Comparison of ENCODE assay signal across 7 cellular contexts in genomic region chr1:44035726-44036408, GRCh38. TPM values are rescaled to one million over a fixed set of nuclear protein-coding genes. Genes with fewer than 3 reads are reported as not detected.
A peak's percentile ranks its signal among the peaks of the same experiment; 100 is the strongest.
DNase-seq lines count a peak whose midpoint lies in the region; ATAC-seq, FAIRE-seq and TF ChIP-seq lines count a peak whose summit lies in the region.

No MANE protein-coding gene starts in this region.

- H3K4me3 ChIP-seq in HepG2 (replicated peaks in 1 of 3; ENCODE audit: insufficient read depth in 1 of 3, low read depth in 2 of 3, low read length in 3 of 3) (no peak overlapping the region), transverse colon (no peak overlapping the region), MG63 (no peak overlapping the region)

- POLR2A ChIA-PET in HepG2 (lab: Yijun Ruan, JAX) = interaction anchor here (0.7 to 1.2 kb wide), 2 partner anchors 43 to 58 kb away, joined by 3 to 4 read pairs; no protein-coding TSS in a partner anchor

- H3K4me2 ChIP-seq in HepG2 (ENCODE audit: low read depth, low read length) = no peak overlapping the region

- H3K4me1 Mint-ChIP-seq in brain = peaks cover 56% of the 10 kb centered on the region

- TF ChIP-seq CTCF in brain (conservative IDR thresholded peaks at IDR 0.05) (no peak), HepG2 (CRISPR knock-in tag; IDR thresholded peaks at IDR 0.05) (peak; percentile 48; the same call in 1 of the 2 replicates), transverse colon (IDR thresholded peaks at IDR 0.05) (no peak)

- intact Hi-C loops in HepG2 (cut with micrococcal nuclease; ENCODE audit: unreplicated experiment) (loop anchor here (1.0 to 10.0 kb wide), 3 partner anchors 31 to 101 kb away; partner anchors contain the start of gene ARTN), transverse colon (cut with DNase I; ENCODE audit: low total_unique reads) (loop anchor here (5.0 kb wide), 1 partner anchor 34 kb away; no protein-coding TSS in a partner anchor)

- H3K36me3 ChIP-seq in HepG2 (replicated peaks in 1 of 2; ENCODE audit: control insufficient read depth in 1 of 2, insufficient read depth in 2 of 2, low read length in 2 of 2) = no peaks in the 10 kb centered on the region
- H3K36me3 ChIP-seq in transverse colon = no peaks in the 10 kb centered on the region
- no peaks in the 10 kb centered on the region for H3K36me3 ChIP-seq in MG63

- H3K27ac Mint-ChIP-seq in brain = peak overlapping the region; percentile 72 to 92 (median 83)

- no peak for TF ChIP-seq RAD21 in HepG2 (CRISPR knock-in tag; IDR thresholded peaks at IDR 0.05)

- H3K27me3 ChIP-seq in HepG2 (ENCODE audit: control insufficient read depth in 1 of 2, insufficient read depth in 2 of 2, low read length in 2 of 2) (peaks cover 0 to 2% of the 10 kb centered on the region in 2 experiments; a peak in 1 of 5 replicates), transverse colon (no peaks in the 10 kb centered on the region), MG63 (no peaks in the 10 kb centered on the region)

- no TSS peak for BruUV-seq in HepG2 (replicated peaks; lab: Mats Ljungman, UMichigan)

- no peaks in the 10 kb centered on the region for H3K79me2 ChIP-seq in HepG2 (ENCODE audit: insufficient read depth, low read length)

- ATAC-seq in HepG2 (peak; percentile 10; the same call in 1 of the 3 replicates), GM18858 (IDR thresholded peaks at IDR 0.05; ENCODE audit: unreplicated experiment) (no peak), GM21528 (IDR thresholded peaks at IDR 0.05; ENCODE audit: low FRiP score, unreplicated experiment) (no peak)

- H4K20me1 ChIP-seq in HepG2 (ENCODE audit: insufficient read depth, low read length) = no peaks in the 10 kb centered on the region

- peaks cover 46% of the 10 kb centered on the region for H3K4me1 ChIP-seq in HepG2 (ENCODE audit: insufficient read depth, low read length)
- H3K4me1 ChIP-seq in transverse colon = peaks cover 17 to 30% (median 28%) of the 10 kb centered on the region in 4 donors

- H3K9me3 Mint-ChIP-seq in brain = peaks cover 0 to 3% (median 0%) of the 10 kb centered on the region in 5 experiments

- TF ChIP-seq EP300 in HepG2 (IDR thresholded peaks at IDR 0.05; ENCODE audit: low read depth in 2 of 2, low read length in 2 of 2) = no peak
- no peak for TF ChIP-seq EP300 in HepG2 (CRISPR knock-in tag; IDR thresholded peaks at IDR 0.05; ENCODE audit: borderline replicate concordance)
- TF ChIP-seq EP300 in transverse colon (IDR thresholded peaks at IDR 0.05; ENCODE audit: low read depth) = no peak

- no peaks in the 10 kb centered on the region for H3K36me3 Mint-ChIP-seq in brain

- FAIRE-seq in HepG2 (lab: Jason Lieb, UNC) = no peak

- CTCF ChIA-PET in HepG2 (lab: Yijun Ruan, JAX; ENCODE audit: low intra/inter-chr PET ratio, low total read pairs) = interaction anchor here (1.2 to 3.1 kb wide), 3 partner anchors 27 to 41 kb away, joined by 8 to 57 read pairs (median 9); no protein-coding TSS in a partner anchor

- H3K9ac ChIP-seq in HepG2 (ENCODE audit: insufficient read depth, low read depth, low read length) = no peak overlapping the region

- TF ChIP-seq POLR2A in HepG2 (IDR thresholded peaks at IDR 0.05; ENCODE audit: insufficient read depth in 1 of 2, low read depth in 2 of 2, low read length in 2 of 2) = no peak
- no peak for TF ChIP-seq POLR2A in transverse colon (IDR thresholded peaks at IDR 0.05)

- H3K27ac ChIP-seq in HepG2 (ENCODE audit: extremely low read length, insufficient read depth, low read length) = no peak overlapping the region
- peak overlapping the region in 3 of 4 donors; percentile 35 to 75 (median 66) for H3K27ac ChIP-seq in transverse colon

- WGBS in HepG2 (ENCODE audit: low lambda C conversion rate) = 18% methylated on average over 4 of the region's 8 CpGs
- WGBS in transverse colon (ENCODE audit: low coverage in 1 of 2), 2 donors = 40% methylated on average over 8 of the region's 8 CpGs; no CpG with 5 or more reads in 1 of the 2 donors

- peak overlapping the region in 1 of 5 experiments; percentile 81 for H3K4me3 Mint-ChIP-seq in brain

- peaks cover 3% of the 10 kb centered on the region for H3K27me3 Mint-ChIP-seq in brain

- H2AFZ ChIP-seq in HepG2 (ENCODE audit: low read length) = no peak overlapping the region

- H3K9me3 ChIP-seq in HepG2 (ENCODE audit: low read length) (no peaks in the 10 kb centered on the region), transverse colon (no peaks in the 10 kb centered on the region), MG63 (no peaks in the 10 kb centered on the region)

- DNase-seq in NCI-H69 (lab: John Stamatoyannopoulos, UW) (peak; percentile 22), HepG2 (ENCODE audit: low spot score) (no peak), transverse colon (peak; percentile 32), MG63 (no peak)

- in situ Hi-C loops in HepG2 (cut with HindIII; ENCODE audit: extremely low pct_ligation_motif_present, low pct_unique_long_range_greater_than_20kb) = no loop called here
- in situ Hi-C loops in transverse colon (cut with MboI; ENCODE audit: low pct_ligation_motif_present in 1 of 4, low pct_unique_long_range_greater_than_20kb in 1 of 4, low sequenced_read_pairs in 3 of 4) = loop anchor here in 1 of 4 donors (25.0 kb wide), 1 partner anchor 274 kb away; no protein-coding TSS in a partner anchor

RNA-seq across cellular contexts. Expression of gene SLC6A9, which starts 4.6 kb away (rescaled TPM):
- 26.0 TPM for polyA plus RNA-seq in brain (ENCODE audit: insufficient read depth, low read depth, low replicate concordance)
- total RNA-seq in HepG2 (2016; rRNA removed; fragmentation: Illumina TruSeq; extraction: Trizol) = 4.8 and 8.5 TPM in 2 replicates
- total RNA-seq in HepG2 (2016; cell fraction: cytosol; rRNA removed; fragmentation: Illumina TruSeq; extraction: Trizol; ENCODE audit: low read depth) = 1.5 and 2.2 TPM in 2 replicates
- 3.6 and 8.3 TPM in 2 replicates for total RNA-seq in HepG2 (2016; cell fraction: insoluble cytoplasmic fraction; rRNA removed; fragmentation: Illumina TruSeq; extraction: Trizol)
- 5.1 and 6.1 TPM in 2 replicates for total RNA-seq in HepG2 (2016; cell fraction: membrane; rRNA removed; fragmentation: Illumina TruSeq; extraction: Trizol)
- 11.0 and 14.1 TPM in 2 replicates for total RNA-seq in HepG2 (2016; cell fraction: nucleus; rRNA removed; fragmentation: Illumina TruSeq; extraction: Trizol)
- polyA plus RNA-seq in HepG2 (2011; rRNA removed) = 9.9 and 16.1 TPM in 2 replicates
- polyA plus RNA-seq in HepG2 (2011; cell fraction: cytosol; rRNA removed) = 7.9 and 8.4 TPM in 2 replicates
- polyA plus RNA-seq in HepG2 (2011; cell fraction: nucleus; rRNA removed) = 33.5 and 37.5 TPM in 2 replicates
- 11.7 and 19.4 TPM in 2 replicates for polyA plus RNA-seq in HepG2 (2012)
- 2.5 TPM in 2 replicates for polyA plus RNA-seq in HepG2 (2016; cell fraction: cytosol; fragmentation: Illumina TruSeq; extraction: Trizol; ENCODE audit: low read depth)
- polyA plus RNA-seq in HepG2 (2016; cell fraction: insoluble cytoplasmic fraction; fragmentation: Illumina TruSeq; extraction: Trizol; ENCODE audit: low read depth) = 5.1 and 6.9 TPM in 2 replicates
- polyA plus RNA-seq in HepG2 (2016; cell fraction: membrane; fragmentation: Illumina TruSeq; extraction: Trizol; ENCODE audit: low read depth) = 5.7 and 5.9 TPM in 2 replicates
- 20.8 and 22.7 TPM in 2 replicates for polyA plus RNA-seq in HepG2 (2016; cell fraction: nucleus; fragmentation: Illumina TruSeq; extraction: Trizol; ENCODE audit: insufficient read depth, low read depth)
- 32.9 and 95.0 TPM in 2 replicates for polyA minus RNA-seq in HepG2 (2011; rRNA and poly(A)+ RNA removed; ENCODE audit: low replicate concordance)
- 7.2 and 7.7 TPM in 2 replicates for polyA minus RNA-seq in HepG2 (2011; cell fraction: cytosol; rRNA and poly(A)+ RNA removed)
- polyA minus RNA-seq in HepG2 (2011; cell fraction: nucleus; rRNA and poly(A)+ RNA removed) = 11.1 and 11.3 TPM in 2 replicates
- 10 to 100 TPM; 22.4 to 31.8 (median 29.5) TPM for total RNA-seq in transverse colon
- total RNA-seq in MG63 (2014; rRNA removed; shearing (Covaris generic); ENCODE audit: low replicate concordance) = 1.6 and 6.0 TPM in 2 replicates

RNA-seq across cellular contexts. Expression of gene CCDC24, which starts 44.5 kb away (rescaled TPM):
- polyA plus RNA-seq in brain (ENCODE audit: insufficient read depth, low read depth, low replicate concordance) = 18.4 TPM
- total RNA-seq in HepG2 (2016; rRNA removed; fragmentation: Illumina TruSeq; extraction: Trizol) = 2.2 and 2.9 TPM in 2 replicates
- 0.79 and 2.4 TPM in 2 replicates for total RNA-seq in HepG2 (2016; cell fraction: cytosol; rRNA removed; fragmentation: Illumina TruSeq; extraction: Trizol; ENCODE audit: low read depth)
- 0.95 and 2.5 TPM in 2 replicates for total RNA-seq in HepG2 (2016; cell fraction: insoluble cytoplasmic fraction; rRNA removed; fragmentation: Illumina TruSeq; extraction: Trizol)
- total RNA-seq in HepG2 (2016; cell fraction: membrane; rRNA removed; fragmentation: Illumina TruSeq; extraction: Trizol) = 1.8 and 2.6 TPM in 2 replicates
- 2.8 and 3.1 TPM in 2 replicates for total RNA-seq in HepG2 (2016; cell fraction: nucleus; rRNA removed; fragmentation: Illumina TruSeq; extraction: Trizol)
- polyA plus RNA-seq in HepG2 (2011; rRNA removed) = 1.4 and 1.8 TPM in 2 replicates
- 0.59 and 0.82 TPM in 2 replicates for polyA plus RNA-seq in HepG2 (2011; cell fraction: cytosol; rRNA removed)
- polyA plus RNA-seq in HepG2 (2011; cell fraction: nucleus; rRNA removed) = 8.4 and 10.6 TPM in 2 replicates
- polyA plus RNA-seq in HepG2 (2012) = 2.3 and 3.3 TPM in 2 replicates
- polyA plus RNA-seq in HepG2 (2016; cell fraction: cytosol; fragmentation: Illumina TruSeq; extraction: Trizol; ENCODE audit: low read depth) = 1.3 and 1.8 TPM in 2 replicates
- 2.1 and 2.4 TPM in 2 replicates for polyA plus RNA-seq in HepG2 (2016; cell fraction: insoluble cytoplasmic fraction; fragmentation: Illumina TruSeq; extraction: Trizol; ENCODE audit: low read depth)
- 1.7 and 2.2 TPM in 2 replicates for polyA plus RNA-seq in HepG2 (2016; cell fraction: membrane; fragmentation: Illumina TruSeq; extraction: Trizol; ENCODE audit: low read depth)
- polyA plus RNA-seq in HepG2 (2016; cell fraction: nucleus; fragmentation: Illumina TruSeq; extraction: Trizol; ENCODE audit: insufficient read depth, low read depth) = 4.7 and 6.9 TPM in 2 replicates
- polyA minus RNA-seq in HepG2 (2011; rRNA and poly(A)+ RNA removed; ENCODE audit: low replicate concordance) = 1.1 and 1.6 TPM in 2 replicates
- not detected in 2 replicates for polyA minus RNA-seq in HepG2 (2011; cell fraction: cytosol; rRNA and poly(A)+ RNA removed)
- 1.2 and 1.9 TPM in 2 replicates for polyA minus RNA-seq in HepG2 (2011; cell fraction: nucleus; rRNA and poly(A)+ RNA removed)
- total RNA-seq in transverse colon = 10 to 100 TPM; 13.8 to 22.0 (median 17.6) TPM
- total RNA-seq in MG63 (2014; rRNA removed; shearing (Covaris generic); ENCODE audit: low replicate concordance) = 1.6 and 5.9 TPM in 2 replicates

RNA-seq across cellular contexts. Expression of gene B4GALT2, which starts 56.9 kb away (rescaled TPM):
- polyA plus RNA-seq in brain (ENCODE audit: insufficient read depth, low read depth, low replicate concordance) = 91.9 TPM
- total RNA-seq in HepG2 (2016; rRNA removed; fragmentation: Illumina TruSeq; extraction: Trizol) = 56.5 and 78.0 TPM in 2 replicates
- total RNA-seq in HepG2 (2016; cell fraction: cytosol; rRNA removed; fragmentation: Illumina TruSeq; extraction: Trizol; ENCODE audit: low read depth) = 81.0 and 86.5 TPM in 2 replicates
- total RNA-seq in HepG2 (2016; cell fraction: insoluble cytoplasmic fraction; rRNA removed; fragmentation: Illumina TruSeq; extraction: Trizol) = 57.1 and 86.7 TPM in 2 replicates
- total RNA-seq in HepG2 (2016; cell fraction: membrane; rRNA removed; fragmentation: Illumina TruSeq; extraction: Trizol) = 144 and 151 TPM in 2 replicates
- total RNA-seq in HepG2 (2016; cell fraction: nucleus; rRNA removed; fragmentation: Illumina TruSeq; extraction: Trizol) = 42.0 and 49.7 TPM in 2 replicates
- polyA plus RNA-seq in HepG2 (2011; rRNA removed) = 41.9 and 57.0 TPM in 2 replicates
- polyA plus RNA-seq in HepG2 (2011; cell fraction: cytosol; rRNA removed) = 39.2 and 66.4 TPM in 2 replicates
- polyA plus RNA-seq in HepG2 (2011; cell fraction: nucleus; rRNA removed) = 53.0 and 54.3 TPM in 2 replicates
- 40.1 and 41.5 TPM in 2 replicates for polyA plus RNA-seq in HepG2 (2012)
- 96.5 and 101 TPM in 2 replicates for polyA plus RNA-seq in HepG2 (2016; cell fraction: cytosol; fragmentation: Illumina TruSeq; extraction: Trizol; ENCODE audit: low read depth)
- polyA plus RNA-seq in HepG2 (2016; cell fraction: insoluble cytoplasmic fraction; fragmentation: Illumina TruSeq; extraction: Trizol; ENCODE audit: low read depth) = 67.6 and 73.0 TPM in 2 replicates
- 132 and 145 TPM in 2 replicates for polyA plus RNA-seq in HepG2 (2016; cell fraction: membrane; fragmentation: Illumina TruSeq; extraction: Trizol; ENCODE audit: low read depth)
- 86.0 and 90.4 TPM in 2 replicates for polyA plus RNA-seq in HepG2 (2016; cell fraction: nucleus; fragmentation: Illumina TruSeq; extraction: Trizol; ENCODE audit: insufficient read depth, low read depth)
- 52.0 and 94.8 TPM in 2 replicates for polyA minus RNA-seq in HepG2 (2011; rRNA and poly(A)+ RNA removed; ENCODE audit: low replicate concordance)
- polyA minus RNA-seq in HepG2 (2011; cell fraction: cytosol; rRNA and poly(A)+ RNA removed) = 24.3 and 27.3 TPM in 2 replicates
- polyA minus RNA-seq in HepG2 (2011; cell fraction: nucleus; rRNA and poly(A)+ RNA removed) = 13.7 and 15.8 TPM in 2 replicates
- 10 to 100 TPM; 16.5 to 19.5 (median 18.6) TPM for total RNA-seq in transverse colon
- 62.1 and 95.8 TPM in 2 replicates for total RNA-seq in MG63 (2014; rRNA removed; shearing (Covaris generic); ENCODE audit: low replicate concordance)

Comparison
In these comparisons a context has a peak if more than half of its experiments do, and no peak if none do; other contexts are left out.
1. DNase-seq: peak in NCI-H69 (single experiment) and transverse colon (single experiment); none in HepG2 (single experiment) and MG63 (single experiment).